In the genomic region with DNA sequence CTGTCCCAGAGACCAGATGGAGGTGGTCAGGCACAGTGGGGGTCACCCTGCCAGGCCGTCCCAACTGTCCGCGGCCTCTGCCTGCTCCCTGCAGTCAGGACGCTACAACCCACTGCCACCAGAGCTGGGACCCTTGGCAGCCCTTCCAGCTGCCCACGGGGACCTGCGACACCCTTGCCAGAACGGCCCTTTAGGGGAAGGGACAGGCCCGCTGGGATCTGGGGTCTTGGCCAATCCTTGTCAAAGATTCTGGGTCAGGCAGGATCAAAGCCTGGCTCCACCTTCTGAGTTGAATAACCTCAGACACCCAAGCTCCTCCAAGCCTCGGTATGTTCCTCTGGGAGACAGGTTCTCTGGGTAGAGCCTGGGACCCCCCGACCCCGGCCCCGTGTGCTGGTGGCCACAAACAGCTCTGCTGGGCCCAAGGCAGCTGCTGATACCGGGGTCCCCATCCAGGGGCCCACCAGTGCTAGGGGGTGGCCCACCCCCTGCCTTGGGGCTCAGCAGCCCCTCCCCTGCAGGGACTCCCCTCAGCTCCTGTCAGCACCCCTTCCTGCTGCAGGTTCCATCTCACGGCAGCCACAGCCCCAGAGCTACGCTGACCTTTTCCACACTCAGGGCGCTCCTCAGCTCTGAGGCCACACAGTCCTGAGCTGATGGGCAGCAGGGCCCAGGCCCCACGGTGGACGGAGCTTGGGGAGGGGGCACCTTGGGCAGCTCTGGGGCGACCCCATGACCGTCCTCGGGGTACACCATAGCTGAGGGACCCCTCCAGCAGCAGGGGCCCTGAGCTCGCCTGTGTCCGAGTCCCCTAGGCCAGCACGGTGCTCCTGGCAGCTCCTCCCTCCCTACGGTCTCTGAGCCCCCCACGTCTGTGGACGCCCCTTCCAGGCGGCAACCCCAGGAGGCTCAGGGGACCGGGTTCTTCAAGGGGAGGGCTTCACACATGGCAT, we compare ENCODE assay signal across 11 cellular contexts. TPM values are rescaled to one million over a fixed set of nuclear protein-coding genes. Genes with fewer than 3 reads are reported as not detected.
DNase-seq lines count a peak whose midpoint lies in the region; ATAC-seq, FAIRE-seq and TF ChIP-seq lines count a peak whose summit lies in the region.
"Had no signal": no experiment of that assay in that cellular context is flagged by ENCODE, and none has a peak within 500 bp of the region (broad histone marks: within the 10 kb centered on the region; RNA-seq: fewer than 3 reads in every experiment).

No MANE protein-coding gene starts in this region.

- H4K8ac ChIP-seq in IMR-90 (ENCODE audit: low read depth in 2 of 2, low read length in 2 of 2) (peak overlapping the region; percentile 88 to 90), H1 (ENCODE audit: extremely low read depth, insufficient read depth, low read length) (peak overlapping the region; percentile 68)

- 89% methylated on average over 14 of the region's 29 CpGs; no CpG with 5 or more reads in 1 of the 2 experiments for WGBS in IMR-90 (ENCODE audit: extremely low coverage in 2 of 2, insufficient read length in 1 of 2), 2 experiments
- 95% methylated on average over 27 of the region's 29 CpGs; no CpG with 5 or more reads in 1 of the 2 experiments for WGBS in H1 (ENCODE audit: extremely low coverage in 1 of 2, insufficient coverage in 1 of 2, insufficient read length in 1 of 2, insufficient replicate concordance in 2 of 2, low coverage in 1 of 2, low lambda C conversion rate in 2 of 2, missing lambda C conversion rate in 1 of 2), 2 experiments

- H3K9ac ChIP-seq in IMR-90 (ENCODE audit: low read depth, low read length) (peak overlapping the region; percentile 63), H1 (replicated peaks in 1 of 4; ENCODE audit: extremely low read depth in 1 of 4, low read depth in 3 of 4, low read length in 3 of 4) (no peak overlapping the region), stomach smooth muscle (ENCODE audit: low read length in 2 of 2) (no peak overlapping the region)

- H3K18ac ChIP-seq in IMR-90 (ENCODE audit: low read depth, low read length): peak overlapping the region; percentile 34
- no peak overlapping the region for H3K18ac ChIP-seq in H1 (ENCODE audit: extremely low read depth, low read length)

- TF ChIP-seq CTCF in IMR-90 (conservative IDR thresholded peaks at IDR 0.05; ENCODE audit: low read depth, low read length): no peak
- TF ChIP-seq CTCF in H1 (IDR thresholded peaks at IDR 0.05; ENCODE audit: control extremely low read depth in 1 of 3, insufficient read depth in 1 of 3, low read depth in 1 of 3, low read length in 3 of 3): no peak
- no peak for TF ChIP-seq CTCF in lower lobe of right lung (IDR thresholded peaks at IDR 0.05)
- TF ChIP-seq CTCF in CD8-positive, alpha-beta T cell (IDR thresholded peaks at IDR 0.05): no peak
- TF ChIP-seq CTCF in WERI-Rb-1 (IDR thresholded peaks at IDR 0.05; ENCODE audit: low read depth, low read length): no peak

- peaks cover 11% of the 10 kb centered on the region for H3K36me3 Mint-ChIP-seq in CD8-positive, alpha-beta T cell

- no peaks in the 10 kb centered on the region for H3K9me3 Mint-ChIP-seq in CD8-positive, alpha-beta T cell

- H3K27me3 ChIP-seq in IMR-90 (ENCODE audit: control insufficient read depth, insufficient read depth, low read length): no peaks in the 10 kb centered on the region
- no peaks in the 10 kb centered on the region for H3K27me3 ChIP-seq in H1 (replicated peaks in 1 of 4; ENCODE audit: control insufficient read depth in 3 of 4, extremely low read depth in 1 of 4, insufficient read depth in 3 of 4, low read length in 3 of 4)
- no peaks in the 10 kb centered on the region for H3K27me3 ChIP-seq in lower lobe of right lung (ENCODE audit: low read depth)
- H3K27me3 ChIP-seq in stomach smooth muscle (ENCODE audit: control insufficient read depth in 1 of 2, insufficient read depth in 2 of 2, low read length in 2 of 2): no peaks in the 10 kb centered on the region
- no peaks in the 10 kb centered on the region for H3K27me3 ChIP-seq in CD8-positive, alpha-beta T cell (ENCODE audit: insufficient read depth, low read length)
- H3K27me3 ChIP-seq in WERI-Rb-1 (ENCODE audit: insufficient read depth, low read depth, severe bottlenecking): no peaks in the 10 kb centered on the region

- H3K79me1 ChIP-seq in IMR-90 (ENCODE audit: low read depth in 1 of 2, low read length in 2 of 2): peaks cover 0 to 69% of the 10 kb centered on the region in 2 experiments
- H3K79me1 ChIP-seq in H1 (ENCODE audit: low read depth, low read length): peaks cover 9% of the 10 kb centered on the region

- H2BK20ac ChIP-seq in IMR-90 (ENCODE audit: low read depth, low read length): peak overlapping the region; percentile 77
- no peak overlapping the region for H2BK20ac ChIP-seq in H1 (ENCODE audit: low read length)

- no peak for FAIRE-seq in H1 (lab: Jason Lieb, UNC)

- CTCF ChIA-PET in IMR-90 (lab: Yijun Ruan, JAX) (interaction anchor here (0.6 to 1.0 kb wide), 2 partner anchors 42 to 44 kb away, joined by 3 read pairs; no protein-coding TSS in a partner anchor), H1 (lab: Charles Lee; ENCODE audit: partially characterized antibody) (interaction anchor here (0.6 to 3.1 kb wide), 8 partner anchors 11 to 68 kb away, joined by 3 to 9 read pairs (median 5); no protein-coding TSS in a partner anchor)
- CTCF ChIA-PET in CD8-positive, alpha-beta T cell (lab: Charles Lee): interaction anchor here (0.5 to 1.3 kb wide), 2 partner anchors 23 to 42 kb away, joined by 3 to 4 read pairs; no protein-coding TSS in a partner anchor

- peak overlapping the region; percentile 98 for H2AK5ac ChIP-seq in IMR-90 (ENCODE audit: low read depth, low read length)
- no peak overlapping the region for H2AK5ac ChIP-seq in H1 (ENCODE audit: low read depth, low read length)

- H3K36me3 ChIP-seq in IMR-90 (ENCODE audit: control insufficient read depth, insufficient read depth, low read length): peaks cover 35% of the 10 kb centered on the region
- H3K36me3 ChIP-seq in H1 (ENCODE audit: control insufficient read depth in 2 of 4, insufficient read depth in 4 of 4, low read length in 3 of 4): peaks cover 0 to 12% (median 0%) of the 10 kb centered on the region in 4 experiments; a peak in 1 of 8 replicates
- peaks cover 33% of the 10 kb centered on the region for H3K36me3 ChIP-seq in lower lobe of right lung
- H3K36me3 ChIP-seq in stomach smooth muscle (ENCODE audit: control insufficient read depth in 2 of 2, insufficient read depth in 2 of 2, low read length in 2 of 2): peaks cover 0 to 4% of the 10 kb centered on the region in 2 donors
- no peaks in the 10 kb centered on the region for H3K36me3 ChIP-seq in CD8-positive, alpha-beta T cell (ENCODE audit: insufficient read depth, low read length)
- peaks cover 22% of the 10 kb centered on the region for H3K36me3 ChIP-seq in WERI-Rb-1

- dilution Hi-C loops in IMR-90 (cut with HindIII; ENCODE audit: low sequenced_read_pairs, unreplicated experiment): no loop called here

- H3K4ac ChIP-seq in IMR-90 (ENCODE audit: low read depth, low read length): peak overlapping the region; percentile 91
- H3K4ac ChIP-seq in H1 (replicated peaks; ENCODE audit: insufficient read length, low read depth, low read length): no peak overlapping the region

- H3K23ac ChIP-seq in IMR-90 (ENCODE audit: low read depth, low read length): peak overlapping the region; percentile 44; the same call in 1 of the 2 replicates
- H3K23ac ChIP-seq in H1 (ENCODE audit: insufficient read length): no peak overlapping the region

- DNase-seq in IMR-90: no peak
- no peak for DNase-seq in H1 (ENCODE audit: low read depth in 1 of 2, low spot score in 2 of 2)
- no peak for DNase-seq in lower lobe of right lung
- no peak for DNase-seq in NOMO-1 treated with DMSO at 0.1 percent for 48 hours (lab: John Stamatoyannopoulos, UW; ENCODE audit: unreplicated experiment)
- DNase-seq in CD8-positive, alpha-beta T cell: no peak
- no peak for DNase-seq in WERI-Rb-1
- DNase-seq: glutamatergic neuron, NCI-H2081, SIG-M5 had no signal

- intact Hi-C loops in IMR-90 (cut with micrococcal nuclease) (no loop called here), lower lobe of right lung (cut with DNase I) (no loop called here)
- intact Hi-C loops in CD8-positive, alpha-beta T cell (cut with DNase I, micrococcal nuclease): no loop called here

- no TSS peak for BruUV-seq in IMR-90 (replicated peaks; lab: Mats Ljungman, UMichigan)

- H4K20me1 ChIP-seq in IMR-90 (ENCODE audit: insufficient read depth, low read length) (peaks cover 41% of the 10 kb centered on the region), H1 (replicated peaks in 1 of 2; ENCODE audit: control insufficient read depth in 1 of 2, insufficient read depth in 2 of 2, low read length in 2 of 2) (peaks cover 0 to 15% of the 10 kb centered on the region in 2 experiments)

- H4K5ac ChIP-seq in IMR-90 (ENCODE audit: low read depth, low read length) (peak overlapping the region; percentile 86), H1 (ENCODE audit: insufficient read length, low read depth, low read length) (no peak overlapping the region)

- H3K4me3 Mint-ChIP-seq in CD8-positive, alpha-beta T cell: no peak overlapping the region

- H3K4me2 ChIP-seq in IMR-90 (ENCODE audit: low read depth, low read length) (peak overlapping the region; percentile 44), H1 (ENCODE audit: insufficient read depth in 1 of 2, low read depth in 2 of 2, low read length in 2 of 2) (no peak overlapping the region)

- H3K14ac ChIP-seq in IMR-90 (replicated peaks; ENCODE audit: low read depth, low read length) (peak overlapping the region; percentile 67; the same call in 1 of the 2 replicates), H1 (ENCODE audit: insufficient read length) (no peak overlapping the region)

- H2BK15ac ChIP-seq in IMR-90 (ENCODE audit: low read depth, low read length) (peak overlapping the region; percentile 86; the same call in 2 of the 3 replicates), H1 (ENCODE audit: low read length) (no peak overlapping the region)

- H3K56ac ChIP-seq in IMR-90 (ENCODE audit: extremely low read depth, insufficient read depth, low read length) (peak overlapping the region; percentile 38; the same call in 1 of the 2 replicates), H1 (replicated peaks; ENCODE audit: insufficient read length, low read depth, low read length) (no peak overlapping the region)

- POLR2A ChIA-PET in IMR-90 (lab: Charles Lee; ENCODE audit: unreplicated experiment): no interaction called here
- POLR2A ChIA-PET in H1 (lab: Charles Lee; ENCODE audit: partially characterized antibody): interaction anchor here (0.8 to 1.8 kb wide), 10 partner anchors 8 to 160 kb away, joined by 3 to 6 read pairs (median 4); a partner anchor contains a TSS
- POLR2A ChIA-PET in CD8-positive, alpha-beta T cell (lab: Charles Lee): no interaction called here

- no peak overlapping the region for H3K27ac Mint-ChIP-seq in CD8-positive, alpha-beta T cell

- H3K9me3 ChIP-seq in IMR-90 (ENCODE audit: control insufficient read depth, insufficient read depth, low read length) (no peaks in the 10 kb centered on the region), H1 (ENCODE audit: insufficient read depth in 2 of 2, low read depth in 1 of 2, low read length in 1 of 2) (no peaks in the 10 kb centered on the region), lower lobe of right lung (no peaks in the 10 kb centered on the region), stomach smooth muscle (ENCODE audit: control insufficient read depth in 2 of 2, low read length in 2 of 2) (no peaks in the 10 kb centered on the region), WERI-Rb-1 (ENCODE audit: severe bottlenecking) (no peaks in the 10 kb centered on the region)
- no peaks in the 10 kb centered on the region for H3K9me3 ChIP-seq in CD8-positive, alpha-beta T cell (ENCODE audit: low read length)

- peak overlapping the region; percentile 99 for H2AK9ac ChIP-seq in IMR-90 (replicated peaks; ENCODE audit: low read depth, low read length, poor library complexity)

- H2BK120ac ChIP-seq in IMR-90 (ENCODE audit: low read depth, low read length) (peak overlapping the region; percentile 85), H1 (replicated peaks; ENCODE audit: low read depth, low read length) (no peak overlapping the region)

- H3K4me3 ChIP-seq in IMR-90 (ENCODE audit: insufficient read depth, low read depth, low read length) (no peak overlapping the region), H1 (ENCODE audit: extremely low read depth in 1 of 4, insufficient read depth in 2 of 4, low read depth in 3 of 4, low read length in 4 of 4) (no peak overlapping the region), lower lobe of right lung (peak overlapping the region; percentile 50), stomach smooth muscle (ENCODE audit: low read length in 2 of 2) (peak overlapping the region in 1 of 2 donors; percentile 35), WERI-Rb-1 (ENCODE audit: low read depth, low read length) (no peak overlapping the region)
- no peak overlapping the region for H3K4me3 ChIP-seq in CD8-positive, alpha-beta T cell (ENCODE audit: low read depth, low read length)

- no peaks in the 10 kb centered on the region for H3K23me2 ChIP-seq in H1 (ENCODE audit: low read depth, low read length)

- peak overlapping the region; percentile 91 for H2BK5ac ChIP-seq in IMR-90 (ENCODE audit: low read depth, low read length, poor library complexity, severe bottlenecking)
- no peak overlapping the region for H2BK5ac ChIP-seq in H1 (ENCODE audit: low read depth, low read length)

- TF ChIP-seq RAD21 in IMR-90 (IDR thresholded peaks at IDR 0.05; ENCODE audit: low read length) (no peak), H1 (IDR thresholded peaks at IDR 0.05 in 1 of 2, conservative IDR thresholded peaks at IDR 0.05 in 1 of 2; ENCODE audit: low read depth in 2 of 2, low read length in 2 of 2) (no peak)

- no peak overlapping the region for H2BK12ac ChIP-seq in H1 (ENCODE audit: low read depth, low read length)

- no peak for TF ChIP-seq EP300 in H1 (IDR thresholded peaks at IDR 0.05; ENCODE audit: borderline replicate concordance in 1 of 2, low read depth in 2 of 2, low read length in 2 of 2)

- H3K4me1 ChIP-seq in IMR-90 (ENCODE audit: control insufficient read depth, insufficient read depth, low read length) (peaks cover 18% of the 10 kb centered on the region), H1 (replicated peaks in 1 of 4; ENCODE audit: control insufficient read depth in 3 of 4, insufficient read depth in 4 of 4, low read length in 3 of 4) (peaks cover 0 to 4% (median 0%) of the 10 kb centered on the region in 4 experiments; a peak in 2 of 7 replicates), lower lobe of right lung (peaks cover 60% of the 10 kb centered on the region), stomach smooth muscle (ENCODE audit: control insufficient read depth, insufficient read depth, low read length) (peaks cover 14% of the 10 kb centered on the region)
- H3K4me1 ChIP-seq in CD8-positive, alpha-beta T cell (ENCODE audit: insufficient read depth, low read length): no peaks in the 10 kb centered on the region

- TF ChIP-seq POLR2A in IMR-90 (IDR thresholded peaks at IDR 0.05; ENCODE audit: low read depth, low read length) (no peak), H1 (IDR thresholded peaks at IDR 0.05; ENCODE audit: control extremely low read depth in 1 of 2, low read depth in 2 of 2, low read length in 2 of 2) (no peak)

- H3K9me1 ChIP-seq in IMR-90 (ENCODE audit: insufficient read depth, low read length): no peaks in the 10 kb centered on the region; the same call in 1 of the 2 replicates

- in situ Hi-C loops in IMR-90 (cut with MboI; ENCODE audit: low sequenced_read_pairs): no loop called here

- no peaks in the 10 kb centered on the region for H3K27me3 Mint-ChIP-seq in CD8-positive, alpha-beta T cell (ENCODE audit: low read depth)

- no peaks in the 10 kb centered on the region for H3K4me1 Mint-ChIP-seq in CD8-positive, alpha-beta T cell (ENCODE audit: low read depth)

- peak overlapping the region; percentile 95 for H4K91ac ChIP-seq in IMR-90 (ENCODE audit: insufficient read depth, low read depth, low read length)
- no peak overlapping the region for H4K91ac ChIP-seq in H1 (replicated peaks; ENCODE audit: insufficient read length, low read length)

- ATAC-seq in IMR-90 (ENCODE audit: low read depth): peak; percentile 52
- peak; percentile 51 to 55 for ATAC-seq in lower lobe of right lung
- ATAC-seq in GM21381 (IDR thresholded peaks at IDR 0.05; ENCODE audit: unreplicated experiment): no peak
- ATAC-seq in CD8-positive, alpha-beta T cell: no peak

- H3K27ac ChIP-seq in IMR-90 (ENCODE audit: insufficient read depth, low read length) (peak overlapping the region; percentile 98), H1 (ENCODE audit: low read depth, low read length) (no peak overlapping the region; the same call in 1 of the 2 replicates), lower lobe of right lung (peak overlapping the region; percentile 94), stomach smooth muscle (ENCODE audit: low read length) (peak overlapping the region; percentile 60), WERI-Rb-1 (no peak overlapping the region)
- no peak overlapping the region for H3K27ac ChIP-seq in CD8-positive, alpha-beta T cell (ENCODE audit: low read depth, low read length)

- H2AFZ ChIP-seq in IMR-90 (replicated peaks; ENCODE audit: low read length, poor library complexity) (peak overlapping the region; percentile 74), H1 (ENCODE audit: low read length) (no peak overlapping the region)

- H3K79me2 ChIP-seq in H1 (ENCODE audit: control insufficient read depth in 1 of 2, insufficient read depth in 2 of 2, low read length in 2 of 2): peaks cover 0 to 6% of the 10 kb centered on the region in 2 experiments; a peak in 1 of 4 replicates

RNA-seq across cellular contexts. Expression of a gene that starts 18.4 kb away (rescaled TPM):
- total RNA-seq in IMR-90 (2012; rRNA removed) (13.4 and 13.6 TPM in 2 replicates), lower lobe of right lung (91.6 TPM)
- polyA plus RNA-seq in IMR-90 (2012; rRNA removed) (40.4 and 40.5 TPM in 2 replicates), H1 (2011; rRNA removed) (12.2 and 21.3 TPM in 2 replicates)
- polyA plus RNA-seq in IMR-90 (2012; cell fraction: cytosol; rRNA removed): 16.4 and 33.2 TPM in 2 replicates
- 123 and 292 TPM in 2 replicates for polyA plus RNA-seq in IMR-90 (2012; cell fraction: nucleus; rRNA removed; ENCODE audit: low replicate concordance)
- total RNA-seq in H1 (2021; fragmentation: NEBNext Ultra II Directional; extraction: Animal tissue kit (Norgen Biotek cat#: 25700)): 31.4 and 37.4 TPM in 2 replicates
- polyA plus RNA-seq in H1 (2011; cell fraction: cytosol; rRNA removed): 12.8 TPM
- polyA plus RNA-seq in H1 (2011; cell fraction: nucleus; rRNA removed): 67.3 TPM
- polyA plus RNA-seq in H1 (2012, experiment 1 of 2): 21.4 to 33.6 TPM (median 24.5 TPM) in 4 replicates
- 13.6 TPM for polyA plus RNA-seq in H1 (2012, experiment 2 of 2)
- polyA plus RNA-seq in H1 (2013, experiment 1 of 2): 16.0 TPM
- 14.4 TPM for polyA plus RNA-seq in H1 (2013, experiment 2 of 2)
- polyA minus RNA-seq in H1 (2011; rRNA and poly(A)+ RNA removed): 10.0 and 10.6 TPM in 2 replicates
- 23.1 TPM for polyA minus RNA-seq in H1 (2011; cell fraction: cytosol; rRNA and poly(A)+ RNA removed)
- 23.4 TPM for polyA minus RNA-seq in H1 (2011; cell fraction: nucleus; rRNA and poly(A)+ RNA removed)
- 100 to 1,000 TPM; 123 to 134 TPM for total RNA-seq in CD8-positive, alpha-beta T cell

RNA-seq across cellular contexts. Expression of a gene that starts 50.0 kb away (rescaled TPM):
- total RNA-seq in IMR-90 (2012; rRNA removed) (39.3 and 45.0 TPM in 2 replicates), lower lobe of right lung (50.5 TPM)
- polyA plus RNA-seq in IMR-90 (2012; rRNA removed) (40.9 and 42.8 TPM in 2 replicates), H1 (2011; rRNA removed) (45.3 and 71.0 TPM in 2 replicates)
- polyA plus RNA-seq in IMR-90 (2012; cell fraction: cytosol; rRNA removed): 35.6 and 50.4 TPM in 2 replicates
- 146 and 257 TPM in 2 replicates for polyA plus RNA-seq in IMR-90 (2012; cell fraction: nucleus; rRNA removed; ENCODE audit: low replicate concordance)
- 70.7 and 75.2 TPM in 2 replicates for total RNA-seq in H1 (2021; fragmentation: NEBNext Ultra II Directional; extraction: Animal tissue kit (Norgen Biotek cat#: 25700))
- 71.1 TPM for polyA plus RNA-seq in H1 (2011; cell fraction: cytosol; rRNA removed)
- polyA plus RNA-seq in H1 (2011; cell fraction: nucleus; rRNA removed): 143 TPM
- 58.3 to 76.3 TPM (median 64.8 TPM) in 4 replicates for polyA plus RNA-seq in H1 (2012, experiment 1 of 2)
- polyA plus RNA-seq in H1 (2012, experiment 2 of 2): 55.4 TPM
- 44.0 TPM for polyA plus RNA-seq in H1 (2013, experiment 1 of 2)
- 41.8 TPM for polyA plus RNA-seq in H1 (2013, experiment 2 of 2)
- 22.4 and 26.9 TPM in 2 replicates for polyA minus RNA-seq in H1 (2011; rRNA and poly(A)+ RNA removed)
- 44.5 TPM for polyA minus RNA-seq in H1 (2011; cell fraction: cytosol; rRNA and poly(A)+ RNA removed)
- polyA minus RNA-seq in H1 (2011; cell fraction: nucleus; rRNA and poly(A)+ RNA removed): 46.0 TPM
- total RNA-seq in CD8-positive, alpha-beta T cell: 10 to 100 TPM; 38.0 to 43.4 TPM

RNA-seq across cellular contexts. Expression of a gene that starts 51.8 kb away (rescaled TPM):
- 357 and 415 TPM in 2 replicates for total RNA-seq in IMR-90 (2012; rRNA removed)
- polyA plus RNA-seq in IMR-90 (2012; rRNA removed): 1,083 and 1,136 TPM in 2 replicates
- polyA plus RNA-seq in IMR-90 (2012; cell fraction: cytosol; rRNA removed): 2,056 and 2,058 TPM in 2 replicates
- 1,128 and 1,215 TPM in 2 replicates for polyA plus RNA-seq in IMR-90 (2012; cell fraction: nucleus; rRNA removed; ENCODE audit: low replicate concordance)
- total RNA-seq in H1 (2021; fragmentation: NEBNext Ultra II Directional; extraction: Animal tissue kit (Norgen Biotek cat#: 25700)): 342 and 355 TPM in 2 replicates
- polyA plus RNA-seq in H1 (2011; rRNA removed): 693 and 947 TPM in 2 replicates
- polyA plus RNA-seq in H1 (2011; cell fraction: cytosol; rRNA removed): 779 TPM
- 730 TPM for polyA plus RNA-seq in H1 (2011; cell fraction: nucleus; rRNA removed)
- 475 to 711 TPM (median 640 TPM) in 4 replicates for polyA plus RNA-seq in H1 (2012, experiment 1 of 2)
- 958 TPM for polyA plus RNA-seq in H1 (2012, experiment 2 of 2)
- polyA plus RNA-seq in H1 (2013, experiment 1 of 2): 575 TPM
- polyA plus RNA-seq in H1 (2013, experiment 2 of 2): 562 TPM
- polyA minus RNA-seq in H1 (2011; rRNA and poly(A)+ RNA removed): 186 and 191 TPM in 2 replicates
- polyA minus RNA-seq in H1 (2011; cell fraction: cytosol; rRNA and poly(A)+ RNA removed): 297 TPM
- 155 TPM for polyA minus RNA-seq in H1 (2011; cell fraction: nucleus; rRNA and poly(A)+ RNA removed)
- 378 TPM for total RNA-seq in lower lobe of right lung
- total RNA-seq in CD8-positive, alpha-beta T cell: 100 to 1,000 TPM; 172 to 174 TPM

Comparison
In these comparisons a context has a peak if more than half of its experiments do, and no peak if none do; other contexts are left out.
1. ATAC-seq: peak in IMR-90 (single experiment) and lower lobe of right lung (2 of 2); none in GM21381 (single experiment) and CD8-positive, alpha-beta T cell (single experiment).
2. H3K27ac ChIP-seq: peak in IMR-90 (single experiment), lower lobe of right lung (single experiment) and stomach smooth muscle (single experiment); none in H1 (single experiment), CD8-positive, alpha-beta T cell (single experiment) and WERI-Rb-1 (single experiment).